Comparison of ENCODE assay signal across 20 cellular contexts in genomic region chr5:55638455-55638854, GRCh38.
A peak's percentile ranks its signal among the peaks of the same experiment; 100 is the strongest.
DNase-seq lines count a peak whose midpoint lies in the region; ATAC-seq, FAIRE-seq and TF ChIP-seq lines count a peak whose summit lies in the region.
"Had no signal": no experiment of that assay in that cellular context is flagged by ENCODE, and none has a peak within 500 bp of the region (broad histone marks: within the 10 kb centered on the region; RNA-seq: fewer than 3 reads in every experiment).

No MANE protein-coding gene starts in this region.

- intact Hi-C loops in sigmoid colon (cut with DNase I): no loop called here
- intact Hi-C loops in gastrocnemius medialis (cut with DNase I; ENCODE audit: low total_unique reads): loop anchor here (5.0 kb wide), 1 partner anchor 39 kb away; no protein-coding TSS in a partner anchor
- intact Hi-C loops in left lung (cut with DNase I): no loop called here

- H3K27me3 ChIP-seq in sigmoid colon (no peaks in the 10 kb centered on the region), gastrocnemius medialis (no peaks in the 10 kb centered on the region), left lung (no peaks in the 10 kb centered on the region)

- H3K4me1 ChIP-seq in sigmoid colon (peaks cover 0 to 68% (median 53%) of the 10 kb centered on the region in 4 donors), gastrocnemius medialis (peaks cover 21 to 29% of the 10 kb centered on the region in 2 donors), left lung (peaks cover 22 to 36% of the 10 kb centered on the region in 2 donors)

- WGBS in sigmoid colon, 2 donors: 62 to 69% methylated on average over 4 of the region's 4 CpGs

- no peak for TF ChIP-seq EP300 in sigmoid colon (IDR thresholded peaks at IDR 0.05)

- TF ChIP-seq POLR2A in sigmoid colon (IDR thresholded peaks at IDR 0.05) (no peak), gastrocnemius medialis (IDR thresholded peaks at IDR 0.05) (no peak)

- TF ChIP-seq CTCF in sigmoid colon (IDR thresholded peaks at IDR 0.05) (no peak), gastrocnemius medialis (IDR thresholded peaks at IDR 0.05 in 4 of 5, conservative IDR thresholded peaks at IDR 0.05 in 1 of 5) (no peak), left lung (IDR thresholded peaks at IDR 0.05) (no peak)

- FAIRE-seq in endometrium (lab: Jason Lieb, UNC): peak; percentile 87
- FAIRE-seq: H1 had no signal

- H3K27ac ChIP-seq in sigmoid colon: peak overlapping the region in 3 of 4 donors; percentile 69 to 84 (median 80)
- H3K27ac ChIP-seq in gastrocnemius medialis: peak overlapping the region in 1 of 4 donors; percentile 27
- H3K27ac ChIP-seq in left lung: no peak overlapping the region

- ATAC-seq in gastrocnemius medialis (no peak), left lung (no peak)
- ATAC-seq: activated CD4-positive, alpha-beta T cell treated with anti-CD3 and anti-CD28 coated beads for 36 hours; left lobe of liver; stimulated activated naive CD8-positive, alpha-beta T cell treated with anti-CD3 and anti-CD28 coated beads, Interleukin-15, Interleukin-2, amounts not matched to agents 100 U/mL and 50 U/mL, for 24 hours had no signal

- no peaks in the 10 kb centered on the region for H3K36me3 ChIP-seq in sigmoid colon
- H3K36me3 ChIP-seq in gastrocnemius medialis: no peaks in the 10 kb centered on the region
- peaks cover 0 to 4% of the 10 kb centered on the region in 2 donors for H3K36me3 ChIP-seq in left lung

- H3K4me3 ChIP-seq in sigmoid colon (no peak overlapping the region), gastrocnemius medialis (no peak overlapping the region), left lung (no peak overlapping the region)

- no peaks in the 10 kb centered on the region for H3K9me3 ChIP-seq in sigmoid colon
- H3K9me3 ChIP-seq in gastrocnemius medialis: no peaks in the 10 kb centered on the region
- no peaks in the 10 kb centered on the region for H3K9me3 ChIP-seq in left lung

- in situ Hi-C loops in gastrocnemius medialis (cut with MboI; ENCODE audit: low sequenced_read_pairs in 4 of 4): no loop called here

- peak; percentile 6 for DNase-seq in COR-L47 (lab: John Stamatoyannopoulos, UW)
- DNase-seq in NCI-H2029 treated with DMSO at 0.1 percent for 48 hours (lab: John Stamatoyannopoulos, UW): peak; percentile 54
- no peak for DNase-seq in sigmoid colon
- DNase-seq in gastrocnemius medialis: no peak
- DNase-seq in HuH-7 (ENCODE audit: low spot score): no peak
- no peak for DNase-seq in left lung
- no peak for DNase-seq in NCI-H2081 treated with DMSO at 0.1 percent for 48 hours (lab: John Stamatoyannopoulos, UW)
- DNase-seq: activated CD4-positive, alpha-beta T cell treated with anti-CD3 and anti-CD28 coated beads for 36 hours; activated CD8-positive, alpha-beta memory T cell treated with anti-CD3 and anti-CD28 coated beads, Interleukin-2, amount 50 U/mL, for 4 hours; activated gamma-delta T cell treated with Interleukin-2 at 50 U/mL for 16 hours; effector CD4-positive, alpha-beta T cell; Karpas-422; NCI-H1436 treated with DMSO at 0.1 percent for 48 hours; NCI-H446; posterior cingulate gyrus; stimulated activated naive CD8-positive, alpha-beta T cell treated with anti-CD3 and anti-CD28 coated beads, Interleukin-15, Interleukin-2, amounts not matched to agents 100 U/mL and 50 U/mL, for 24 hours; T-helper 2 cell had no signal

Comparison
In these comparisons a context has a peak if more than half of its experiments do, and no peak if none do; other contexts are left out.
1. DNase-seq: peak in COR-L47 (single experiment) and NCI-H2029 treated with DMSO at 0.1 percent for 48 hours (single experiment); none in sigmoid colon (single experiment), gastrocnemius medialis (0 of 2), HuH-7 (single experiment), left lung (0 of 2) and NCI-H2081 treated with DMSO at 0.1 percent for 48 hours (single experiment).
2. H3K27ac ChIP-seq: peak in sigmoid colon (3 of 4); none in left lung (0 of 2).